28 cellular contexts compared by ENCODE assay signal in the genomic region with DNA sequence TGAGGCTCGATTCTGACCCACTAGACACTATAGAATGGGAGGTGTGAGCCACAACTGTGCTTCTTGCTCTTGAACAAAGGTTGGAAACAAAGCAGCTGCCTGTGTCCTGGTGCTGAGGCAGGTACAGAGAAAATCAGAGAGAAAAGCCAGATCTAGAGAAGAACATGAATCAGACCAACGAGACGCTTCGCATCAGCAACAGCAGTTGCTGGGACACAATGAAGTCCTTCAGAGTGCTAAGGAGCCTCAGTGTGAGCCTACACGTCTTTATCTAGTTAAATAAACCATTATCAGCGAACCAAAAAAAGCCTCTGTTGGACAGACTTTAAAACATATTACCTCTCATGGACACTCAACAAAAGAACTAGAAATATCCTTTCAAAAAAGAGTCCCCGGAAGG.
A peak's percentile ranks its signal among the peaks of the same experiment; 100 is the strongest.
DNase-seq lines count a peak whose midpoint lies in the region; ATAC-seq and TF ChIP-seq lines count a peak whose summit lies in the region.
"Had no signal": no experiment of that assay in that cellular context is flagged by ENCODE, and none has a peak within 500 bp of the region (broad histone marks: within the 10 kb centered on the region; RNA-seq: fewer than 3 reads in every experiment).

No MANE protein-coding gene starts in this region.

- no peaks in the 10 kb centered on the region for H3K9me3 ChIP-seq in AG04450 (ENCODE audit: control insufficient read depth, insufficient read depth, low read length)
- H3K9me3 ChIP-seq in PC-3 (ENCODE audit: low read length): no peaks in the 10 kb centered on the region
- no peaks in the 10 kb centered on the region for H3K9me3 ChIP-seq in neural progenitor cell (ENCODE audit: low read depth)
- H3K9me3 ChIP-seq: BLaER1 treated with 17β-estradiol and CSF1 and Interleukin-3, amounts not matched to agents 10 nM and 100 nM; esophagus muscularis mucosa; gastroesophageal sphincter; HAP-1; left lung; right lobe of liver had no signal

- CTCF ChIA-PET in AG04450 (lab: Charles Lee): interaction anchor here (1.4 kb wide), 1 partner anchor 11 kb away, joined by 3 read pairs; no protein-coding TSS in a partner anchor
- CTCF ChIA-PET in PC-3 (lab: Charles Lee): no interaction called here
- CTCF ChIA-PET in GM10248 (lab: Yijun Ruan, JAX): no interaction called here

- H4K20me1 ChIP-seq in PC-3 (ENCODE audit: low read length): no peaks in the 10 kb centered on the region
- no peaks in the 10 kb centered on the region for H4K20me1 ChIP-seq in neural progenitor cell (ENCODE audit: low read depth)
- H4K20me1 ChIP-seq: BLaER1 treated with 17β-estradiol and CSF1 and Interleukin-3, amounts not matched to agents 10 nM and 100 nM had no signal

- H3K36me3 ChIP-seq in PC-3 (ENCODE audit: low read depth, low read length): no peaks in the 10 kb centered on the region
- no peaks in the 10 kb centered on the region for H3K36me3 ChIP-seq in neural progenitor cell
- H3K36me3 ChIP-seq: right lobe of liver had no signal

- H3K36me3 Mint-ChIP-seq in chondrocyte (ENCODE audit: low read depth) (peaks cover 2% of the 10 kb centered on the region), neural progenitor cell (peaks cover 10% of the 10 kb centered on the region)

- intact Hi-C loops in PC-3 (cut with micrococcal nuclease): no loop called here

- DNase-seq in AG04450 (ENCODE audit: low read depth, low spot score) (no peak), PC-3 (no peak), chondrocyte (ENCODE audit: low spot score) (no peak), neural progenitor cell (ENCODE audit: low spot score) (no peak), GM10248 (ENCODE audit: extremely low spot score) (no peak), SIG-M5 (lab: John Stamatoyannopoulos, UW) (no peak)
- no peak for DNase-seq in stimulated activated CD4-positive, alpha-beta T cell treated with anti-CD3 and anti-CD28 coated beads, Interleukin-12 subunit alpha, Interleukin-12 subunit beta, amount 100 ng/mL, for 4 hours
- DNase-seq: activated CD4-positive, alpha-beta T cell treated with anti-CD3 and anti-CD28 coated beads for 1 hour; activated CD8-positive, alpha-beta T cell treated with anti-CD3 and anti-CD28 coated beads for 36 hours; activated T-cell treated with anti-CD3 and anti-CD28 coated beads for 4 hours; effector memory CD8-positive, alpha-beta T cell; hippocampal formation; immature natural killer cell; left lung; NCI-H1105 treated with DMSO at 0.1 percent for 48 hours; NCI-H2029 treated with DMSO at 0.1 percent for 48 hours; NCI-H446 treated with DMSO at 0.1 percent for 48 hours; SHP77 treated with DMSO at 0.1 percent for 48 hours; T-helper 1 cell had no signal

- H3K27me3 Mint-ChIP-seq in chondrocyte (ENCODE audit: low read depth) (no peaks in the 10 kb centered on the region), neural progenitor cell (ENCODE audit: insufficient read depth, low read depth) (no peaks in the 10 kb centered on the region)
- H3K27me3 Mint-ChIP-seq: activated CD8-positive, alpha-beta T cell treated with anti-CD3 and anti-CD28 coated beads for 36 hours; effector memory CD8-positive, alpha-beta T cell; natural killer cell treated with Interleukin-12 subunit alpha and Interleukin-12 subunit beta and Interleukin-15 and Interleukin-18, amount 100 ng/mL, for 72 hours; type B pancreatic cell had no signal

- H3K4me2 ChIP-seq in PC-3 (ENCODE audit: low read length) (peak overlapping the region; percentile 30; the same call in 1 of the 2 replicates), neural progenitor cell (no peak overlapping the region)
- H3K4me2 ChIP-seq: BLaER1 treated with 17β-estradiol and CSF1 and Interleukin-3, amounts not matched to agents 10 nM and 100 nM had no signal

- no peak for ATAC-seq in PC-3
- no peak for ATAC-seq in HG02588 (IDR thresholded peaks at IDR 0.05; ENCODE audit: unreplicated experiment)
- ATAC-seq: activated CD8-positive, alpha-beta T cell treated with anti-CD3 and anti-CD28 coated beads for 36 hours; effector memory CD8-positive, alpha-beta T cell; gastroesophageal sphincter; natural killer cell treated with Interleukin-12 subunit alpha and Interleukin-12 subunit beta and Interleukin-15 and Interleukin-18, amount 100 ng/mL, for 72 hours had no signal

- H2AFZ ChIP-seq in PC-3 (ENCODE audit: low read length) (no peak overlapping the region), neural progenitor cell (replicated peaks) (no peak overlapping the region)

- H3K27ac ChIP-seq in AG04450 (ENCODE audit: low read depth, low read length): peak overlapping the region; percentile 62
- H3K27ac ChIP-seq in PC-3 (ENCODE audit: low read length): peak overlapping the region; percentile 66
- no peak overlapping the region for H3K27ac ChIP-seq in neural progenitor cell
- H3K27ac ChIP-seq: BLaER1 treated with 17β-estradiol and CSF1 and Interleukin-3, amounts not matched to agents 10 nM and 100 nM; coronary artery; esophagus muscularis mucosa; gastroesophageal sphincter; left lung had no signal

- no peak overlapping the region for H3K9ac ChIP-seq in PC-3 (ENCODE audit: low read length)
- H3K9ac ChIP-seq in neural progenitor cell: no peak overlapping the region
- H3K9ac ChIP-seq: BLaER1 treated with 17β-estradiol and CSF1 and Interleukin-3, amounts not matched to agents 10 nM and 100 nM had no signal

- POLR2A ChIA-PET in AG04450 (lab: Yijun Ruan, JAX) (no interaction called here), PC-3 (lab: Charles Lee; ENCODE audit: unreplicated experiment) (no interaction called here), GM10248 (lab: Yijun Ruan, JAX) (no interaction called here)

- BruUV-seq in PC-3 (replicated peaks; lab: Mats Ljungman, UMichigan): no TSS peak

- no peak overlapping the region for H3K4me3 ChIP-seq in AG04450 (ENCODE audit: low read depth, low read length)
- no peak overlapping the region for H3K4me3 ChIP-seq in PC-3 (ENCODE audit: low read length)
- no peak overlapping the region for H3K4me3 ChIP-seq in neural progenitor cell
- H3K4me3 ChIP-seq: BLaER1 treated with 17β-estradiol and CSF1 and Interleukin-3, amounts not matched to agents 10 nM and 100 nM; coronary artery; esophagus muscularis mucosa; gastroesophageal sphincter; HAP-1; left lung; right lobe of liver had no signal

- H3K9me3 Mint-ChIP-seq in chondrocyte (ENCODE audit: low read depth) (no peaks in the 10 kb centered on the region), neural progenitor cell (no peaks in the 10 kb centered on the region)
- H3K9me3 Mint-ChIP-seq: activated CD8-positive, alpha-beta T cell treated with anti-CD3 and anti-CD28 coated beads for 36 hours; effector memory CD8-positive, alpha-beta T cell; immature natural killer cell; natural killer cell treated with Interleukin-12 subunit alpha and Interleukin-12 subunit beta and Interleukin-15 and Interleukin-18, amount 100 ng/mL, for 72 hours; type B pancreatic cell had no signal

- H3F3A ChIP-seq in PC-3 (ENCODE audit: low read length, unreplicated experiment): no peaks in the 10 kb centered on the region
- H3F3A ChIP-seq in neural progenitor cell (ENCODE audit: low read depth): no peaks in the 10 kb centered on the region

- H3K4me3 Mint-ChIP-seq in chondrocyte (ENCODE audit: unreplicated experiment) (no peak overlapping the region), neural progenitor cell (no peak overlapping the region)
- H3K4me3 Mint-ChIP-seq: activated CD8-positive, alpha-beta T cell treated with anti-CD3 and anti-CD28 coated beads for 36 hours; effector memory CD8-positive, alpha-beta T cell; immature natural killer cell; natural killer cell treated with Interleukin-12 subunit alpha and Interleukin-12 subunit beta and Interleukin-15 and Interleukin-18, amount 100 ng/mL, for 72 hours; type B pancreatic cell had no signal

- peak overlapping the region; percentile 95 for H3K27ac Mint-ChIP-seq in chondrocyte (ENCODE audit: unreplicated experiment)
- peak overlapping the region; percentile 48 for H3K27ac Mint-ChIP-seq in neural progenitor cell
- H3K27ac Mint-ChIP-seq: activated CD8-positive, alpha-beta T cell treated with anti-CD3 and anti-CD28 coated beads for 36 hours; natural killer cell treated with Interleukin-12 subunit alpha and Interleukin-12 subunit beta and Interleukin-15 and Interleukin-18, amount 100 ng/mL, for 72 hours; type B pancreatic cell had no signal

- H3K4me1 ChIP-seq in PC-3 (ENCODE audit: insufficient read depth, low read length) (peaks cover 48% of the 10 kb centered on the region), neural progenitor cell (no peaks in the 10 kb centered on the region)
- H3K4me1 ChIP-seq: HAP-1 had no signal

- peaks cover 79% of the 10 kb centered on the region for H3K4me1 Mint-ChIP-seq in chondrocyte (ENCODE audit: low read depth)
- H3K4me1 Mint-ChIP-seq in neural progenitor cell: no peaks in the 10 kb centered on the region

- no peaks in the 10 kb centered on the region for H3K9me2 ChIP-seq in PC-3 (replicated peaks; ENCODE audit: low read length)

- H3K79me2 ChIP-seq in PC-3 (ENCODE audit: low read length) (no peaks in the 10 kb centered on the region), neural progenitor cell (ENCODE audit: low read depth) (no peaks in the 10 kb centered on the region)

- no peak for TF ChIP-seq CTCF in AG04450 (IDR thresholded peaks at IDR 0.05; ENCODE audit: low read depth, low read length)
- no peak for TF ChIP-seq CTCF in PC-3 (conservative IDR thresholded peaks at IDR 0.05; ENCODE audit: low read depth, low read length)
- TF ChIP-seq CTCF in chondrocyte (IDR thresholded peaks at IDR 0.05): no peak
- TF ChIP-seq CTCF in neural progenitor cell (IDR thresholded peaks at IDR 0.05): no peak
- no peak for TF ChIP-seq CTCF in GM10248 (IDR thresholded peaks at IDR 0.05; ENCODE audit: control extremely low read depth, extremely low read depth, low read depth, missing control alignments)

- no peaks in the 10 kb centered on the region for H3K27me3 ChIP-seq in AG04450 (ENCODE audit: control insufficient read depth, insufficient read depth, low read length)
- H3K27me3 ChIP-seq in PC-3 (ENCODE audit: low read length): no peaks in the 10 kb centered on the region
- H3K27me3 ChIP-seq in neural progenitor cell: no peaks in the 10 kb centered on the region
- H3K27me3 ChIP-seq: BLaER1 treated with 17β-estradiol and CSF1 and Interleukin-3, amounts not matched to agents 10 nM and 100 nM; esophagus muscularis mucosa; gastroesophageal sphincter; left lung; right lobe of liver had no signal
